38 cellular contexts compared by ENCODE assay signal in genomic region chr14:77426396-77426795, GRCh38. TPM values are rescaled to one million over a fixed set of nuclear protein-coding genes. Genes with fewer than 3 reads are reported as not detected.
"Had no signal": no experiment of that assay in that cellular context is flagged by ENCODE, and none has a peak within 500 bp of the region (broad histone marks: within the 10 kb centered on the region; RNA-seq: fewer than 3 reads in every experiment).

No MANE protein-coding gene starts in this region.

- H3K9me3 Mint-ChIP-seq: activated naive CD4-positive, alpha-beta T cell treated with anti-CD3 and anti-CD28 coated beads, Interleukin-2, amount 10 ng/mL, durations not matched to agents 7 days and 5 days; activated naive CD4-positive, alpha-beta T cell treated with anti-CD3 and anti-CD28 coated beads, Interleukin-2, amount 50 U/mL, for 24 hours; activated naive CD8-positive, alpha-beta T cell treated with anti-CD3 and anti-CD28 coated beads for 36 hours; activated naive CD8-positive, alpha-beta T cell treated with anti-CD3 and anti-CD28 coated beads, Interleukin-2, amount 10 ng/mL, durations not matched to agents 7 days and 5 days; activated T-helper 1 cell treated with anti-CD3 and anti-CD28 coated beads, Interleukin-12 subunit alpha, Interleukin-12 subunit beta, Interleukin-2, Interleukin-4 antibody, amounts not matched to agents 30 ng/mL and 10 ng/mL and 1 ng/mL, durations not matched to agents 14 hours and 24 hours and 36 hours; activated T-helper 2 cell treated with anti-CD3 and anti-CD28 coated beads, Interferon-gamma antibody, Interleukin-2, Interleukin-4, amounts not matched to agents 10 μg/mL and 5 μg/mL and 100 μg/mL, durations not matched to agents 14 hours and 24 hours and 36 hours; central memory CD8-positive, alpha-beta T cell had no signal

- H3K27me3 ChIP-seq: adrenal gland, ascending aorta, body of pancreas, brain microvascular endothelial cell, breast epithelium, cardiac muscle cell had no signal

- H3K4me3 ChIP-seq: adrenal gland, ascending aorta, body of pancreas, breast epithelium, cardiac muscle cell had no signal

- H3K4me1 Mint-ChIP-seq: activated naive CD4-positive, alpha-beta T cell treated with anti-CD3 and anti-CD28 coated beads, Interleukin-2, amount 10 ng/mL, durations not matched to agents 7 days and 5 days; activated naive CD4-positive, alpha-beta T cell treated with anti-CD3 and anti-CD28 coated beads, Interleukin-2, amount 50 U/mL, for 24 hours; activated naive CD8-positive, alpha-beta T cell treated with anti-CD3 and anti-CD28 coated beads for 36 hours; activated naive CD8-positive, alpha-beta T cell treated with anti-CD3 and anti-CD28 coated beads, Interleukin-2, amount 10 ng/mL, durations not matched to agents 7 days and 5 days; activated naive CD8-positive, alpha-beta T cell treated with anti-CD3 and anti-CD28 coated beads, Interleukin-2, amount 50 U/mL, for 24 hours; activated T-helper 17 cell treated with anti-CD3 and anti-CD28 coated beads, Interleukin-2, amount 50 U/mL, for 72 hours; brain had no signal

- ATAC-seq: activated naive CD4-positive, alpha-beta T cell treated with anti-CD3 and anti-CD28 coated beads, Interleukin-2, amount 50 U/mL, for 72 hours; activated naive CD8-positive, alpha-beta T cell treated with anti-CD3 and anti-CD28 coated beads, Interleukin-2, amount 50 U/mL, for 24 hours; activated T-cell treated with anti-CD3 and anti-CD28 coated beads, Interleukin-2, amount 50 U/mL, for 4 hours; activated T-cell treated with anti-CD3 and anti-CD28 coated beads, Interleukin-2, amount 50 U/mL, for 72 hours; activated T-helper 17 cell treated with anti-CD3 and anti-CD28 coated beads, Interleukin-2, amount 50 U/mL, for 72 hours; body of pancreas had no signal

- H3K9me3 ChIP-seq: adrenal gland, ascending aorta, body of pancreas, breast epithelium had no signal

- H3K4me3 Mint-ChIP-seq: activated naive CD4-positive, alpha-beta T cell treated with anti-CD3 and anti-CD28 coated beads for 36 hours; activated naive CD4-positive, alpha-beta T cell treated with anti-CD3 and anti-CD28 coated beads, Interleukin-2, amount 10 ng/mL, durations not matched to agents 7 days and 5 days; activated naive CD4-positive, alpha-beta T cell treated with anti-CD3 and anti-CD28 coated beads, Interleukin-2, amount 50 U/mL, for 24 hours; activated naive CD8-positive, alpha-beta T cell; activated naive CD8-positive, alpha-beta T cell treated with anti-CD3 and anti-CD28 coated beads for 36 hours; activated naive CD8-positive, alpha-beta T cell treated with anti-CD3 and anti-CD28 coated beads, Interleukin-2, amount 10 ng/mL, durations not matched to agents 7 days and 5 days; activated naive CD8-positive, alpha-beta T cell treated with anti-CD3 and anti-CD28 coated beads, Interleukin-2, amount 50 U/mL, for 24 hours; activated T-cell treated with anti-CD3 and anti-CD28 coated beads, Interleukin-2, amount 50 U/mL, for 24 hours; activated T-cell treated with anti-CD3 and anti-CD28 coated beads, Interleukin-2, amount 50 U/mL, for 4 hours; activated T-cell treated with anti-CD3 and anti-CD28 coated beads, Interleukin-2, amount 50 U/mL, for 72 hours; activated T-helper 1 cell treated with anti-CD3 and anti-CD28 coated beads, Interleukin-12 subunit alpha, Interleukin-12 subunit beta, Interleukin-2, Interleukin-4 antibody, amounts not matched to agents 30 ng/mL and 10 ng/mL and 1 ng/mL, durations not matched to agents 14 hours and 24 hours and 36 hours; activated T-helper 17 cell treated with anti-CD3 and anti-CD28 coated beads, Interleukin-2, amount 50 U/mL, for 72 hours; brain; central memory CD8-positive, alpha-beta T cell had no signal

- H3K27ac Mint-ChIP-seq: activated naive CD4-positive, alpha-beta T cell treated with anti-CD3 and anti-CD28 coated beads for 36 hours; activated naive CD4-positive, alpha-beta T cell treated with anti-CD3 and anti-CD28 coated beads, Interleukin-2, amount 10 ng/mL, durations not matched to agents 7 days and 5 days; activated naive CD4-positive, alpha-beta T cell treated with anti-CD3 and anti-CD28 coated beads, Interleukin-2, amount 50 U/mL, for 24 hours; activated naive CD4-positive, alpha-beta T cell treated with anti-CD3 and anti-CD28 coated beads, Interleukin-2, amount 50 U/mL, for 72 hours; activated naive CD8-positive, alpha-beta T cell; activated naive CD8-positive, alpha-beta T cell treated with anti-CD3 and anti-CD28 coated beads for 36 hours; activated naive CD8-positive, alpha-beta T cell treated with anti-CD3 and anti-CD28 coated beads, Interleukin-2, amount 10 ng/mL, durations not matched to agents 7 days and 5 days; activated naive CD8-positive, alpha-beta T cell treated with anti-CD3 and anti-CD28 coated beads, Interleukin-2, amount 50 U/mL, for 24 hours; activated T-cell treated with anti-CD3 and anti-CD28 coated beads, Interleukin-2, amount 50 U/mL, for 72 hours; activated T-helper 1 cell treated with anti-CD3 and anti-CD28 coated beads, Interleukin-12 subunit alpha, Interleukin-12 subunit beta, Interleukin-2, Interleukin-4 antibody, amounts not matched to agents 30 ng/mL and 10 ng/mL and 1 ng/mL, durations not matched to agents 14 hours and 24 hours and 36 hours; activated T-helper 17 cell treated with anti-CD3 and anti-CD28 coated beads, Interleukin-2, amount 50 U/mL, for 72 hours; activated T-helper 2 cell treated with anti-CD3 and anti-CD28 coated beads, Interferon-gamma antibody, Interleukin-2, Interleukin-4, amounts not matched to agents 10 μg/mL and 5 μg/mL and 100 μg/mL, durations not matched to agents 14 hours and 24 hours and 36 hours; brain had no signal

- H3K4me1 ChIP-seq: adrenal gland, ascending aorta, body of pancreas, breast epithelium had no signal

- DNase-seq: activated effector memory CD4-positive, alpha-beta T cell treated with anti-CD3 and anti-CD28 coated beads, Interleukin-2, amount 50 U/mL, for 16 hours; activated effector memory CD4-positive, alpha-beta T cell treated with Interleukin-2 at 50 U/mL for 16 hours; activated gamma-delta T cell; activated gamma-delta T cell treated with Interleukin-2 at 50 U/mL for 16 hours; activated naive CD4-positive, alpha-beta T cell; activated naive CD4-positive, alpha-beta T cell treated with anti-CD3 and anti-CD28 coated beads for 36 hours; activated naive CD4-positive, alpha-beta T cell treated with anti-CD3 and anti-CD28 coated beads, Interleukin-2, amount 10 ng/mL, durations not matched to agents 7 days and 5 days; activated naive CD4-positive, alpha-beta T cell treated with anti-CD3 and anti-CD28 coated beads, Interleukin-2, amount 50 U/mL, for 16 hours; activated naive CD4-positive, alpha-beta T cell treated with Interleukin-2 at 50 U/mL for 16 hours; activated naive CD8-positive, alpha-beta T cell treated with anti-CD3 and anti-CD28 coated beads for 36 hours; activated naive CD8-positive, alpha-beta T cell treated with anti-CD3 and anti-CD28 coated beads, Interleukin-2, amount 10 ng/mL, durations not matched to agents 7 days and 5 days; activated naive CD8-positive, alpha-beta T cell treated with anti-CD3 and anti-CD28 coated beads, Interleukin-2, amount 50 U/mL, for 24 hours; activated T-cell treated with anti-CD3 and anti-CD28 coated beads, Interleukin-2, amount 50 U/mL, for 1 hour; activated T-cell treated with anti-CD3 and anti-CD28 coated beads, Interleukin-2, amount 50 U/mL, for 24 hours; activated T-cell treated with anti-CD3 and anti-CD28 coated beads, Interleukin-2, amount 50 U/mL, for 4 hours; activated T-cell treated with anti-CD3 and anti-CD28 coated beads, Interleukin-2, amount 50 U/mL, for 48 hours; activated T-cell treated with anti-CD3 and anti-CD28 coated beads, Interleukin-2, amount 50 U/mL, for 72 hours; amniotic stem cell; amygdala; anterior cingulate cortex; aorta; body of pancreas; brain microvascular endothelial cell; central memory CD4-positive, alpha-beta T cell; cerebellar nuclear complex had no signal

- H3K27me3 Mint-ChIP-seq: activated naive CD4-positive, alpha-beta T cell treated with anti-CD3 and anti-CD28 coated beads, Interleukin-2, amount 10 ng/mL, durations not matched to agents 7 days and 5 days; activated naive CD4-positive, alpha-beta T cell treated with anti-CD3 and anti-CD28 coated beads, Interleukin-2, amount 50 U/mL, for 24 hours; activated naive CD8-positive, alpha-beta T cell; activated naive CD8-positive, alpha-beta T cell treated with anti-CD3 and anti-CD28 coated beads for 36 hours; activated naive CD8-positive, alpha-beta T cell treated with anti-CD3 and anti-CD28 coated beads, Interleukin-2, amount 10 ng/mL, durations not matched to agents 7 days and 5 days; activated naive CD8-positive, alpha-beta T cell treated with anti-CD3 and anti-CD28 coated beads, Interleukin-2, amount 50 U/mL, for 24 hours; activated T-cell treated with anti-CD3 and anti-CD28 coated beads, Interleukin-2, amount 50 U/mL, for 24 hours; activated T-helper 17 cell treated with anti-CD3 and anti-CD28 coated beads, Interleukin-2, amount 50 U/mL, for 72 hours; brain; central memory CD8-positive, alpha-beta T cell had no signal

- H3K27ac ChIP-seq: adrenal gland, ascending aorta, body of pancreas, brain microvascular endothelial cell, breast epithelium, cardiac muscle cell had no signal

RNA-seq across cellular contexts. Expression of gene NOXRED1, which starts 3.1 kb away (rescaled TPM):
- total RNA-seq: ascending aorta, cardiac septum had no signal
- polyA plus RNA-seq: cardiac muscle cell had no signal

RNA-seq across cellular contexts. Expression of gene SAMD15, which starts 49.2 kb away (rescaled TPM):
- total RNA-seq: activated naive CD8-positive, alpha-beta T cell treated with anti-CD3 and anti-CD28 coated beads, Interleukin-2, amount 10 ng/mL, durations not matched to agents 7 days and 5 days; ascending aorta had no signal
